In genomic region chr13:36102721-36103120, GRCh38 we compare ENCODE assay signal across 26 cellular contexts. TPM values are rescaled to one million over a fixed set of nuclear protein-coding genes. Genes with fewer than 3 reads are reported as not detected.
"Had no signal": no experiment of that assay in that cellular context is flagged by ENCODE, and none has a peak within 500 bp of the region (broad histone marks: within the 10 kb centered on the region; RNA-seq: fewer than 3 reads in every experiment).

No MANE protein-coding gene starts in this region.

- H3K9me3 ChIP-seq: left ventricle myocardium inferior, mucosa of descending colon, pancreas, right atrium auricular region, right lobe of liver, tibial nerve, upper lobe of left lung, vagina had no signal

- H3K27me3 ChIP-seq: hepatocyte, pancreas, right atrium auricular region, right lobe of liver, tibial nerve, upper lobe of left lung, vagina had no signal

- H3K27me3 Mint-ChIP-seq: naive thymus-derived CD4-positive, alpha-beta T cell; natural killer cell treated with Interleukin-12 subunit alpha and Interleukin-12 subunit beta and Interleukin-15 and Interleukin-18, amount 100 ng/mL, for 72 hours; stimulated activated memory B cell treated with anti-CD40 and anti-IgM and Interleukin-4, amounts not matched to agents 10 μg/mL and 1 μg/mL and 100 μg/mL, for 72 hours; stimulated activated naive CD8-positive, alpha-beta T cell treated with anti-CD3 and anti-CD28 coated beads, Interleukin-15, amount 100 ng/mL, for 72 hours had no signal

- H3K4me1 Mint-ChIP-seq: naive thymus-derived CD4-positive, alpha-beta T cell; stimulated activated memory B cell treated with anti-CD40 and anti-IgM and Interleukin-4, amounts not matched to agents 10 μg/mL and 1 μg/mL and 100 μg/mL, for 72 hours; stimulated activated naive CD8-positive, alpha-beta T cell treated with anti-CD3 and anti-CD28 coated beads, Interleukin-15, amount 100 ng/mL, for 72 hours had no signal

- H3K36me3 ChIP-seq: left ventricle myocardium inferior, pancreas, right atrium auricular region, right lobe of liver, tibial nerve, upper lobe of left lung, vagina had no signal

- H3K4me2 ChIP-seq: hepatocyte, smooth muscle cell had no signal

- H3K27ac Mint-ChIP-seq: naive thymus-derived CD4-positive, alpha-beta T cell; natural killer cell treated with Interleukin-12 subunit alpha and Interleukin-12 subunit beta and Interleukin-15 and Interleukin-18, amount 100 ng/mL, for 72 hours; stimulated activated memory B cell treated with anti-CD40 and anti-IgM and Interleukin-4, amounts not matched to agents 10 μg/mL and 1 μg/mL and 100 μg/mL, for 72 hours; stimulated activated naive CD8-positive, alpha-beta T cell treated with anti-CD3 and anti-CD28 coated beads, Interleukin-15, amount 100 ng/mL, for 72 hours had no signal

- H3K9me3 Mint-ChIP-seq: neural crest cell; stimulated activated memory B cell treated with anti-CD40 and anti-IgM and Interleukin-4, amounts not matched to agents 10 μg/mL and 1 μg/mL and 100 μg/mL, for 72 hours had no signal

- H3K79me2 ChIP-seq: hepatocyte had no signal

- H2AFZ ChIP-seq: hepatocyte had no signal

- H3K4me3 ChIP-seq: hepatocyte, left ventricle myocardium inferior, lung, mucosa of descending colon, pancreas, right atrium auricular region, right lobe of liver, smooth muscle cell, tibial nerve, upper lobe of left lung, vagina had no signal

- ATAC-seq: mucosa of descending colon; naive thymus-derived CD4-positive, alpha-beta T cell; natural killer cell treated with Interleukin-12 subunit alpha and Interleukin-12 subunit beta and Interleukin-15 and Interleukin-18, amount 100 ng/mL, for 72 hours; pancreas; right lobe of liver; stimulated activated memory B cell treated with anti-CD40 and anti-IgM and Interleukin-4, amounts not matched to agents 10 μg/mL and 1 μg/mL and 100 μg/mL, for 72 hours; stimulated activated naive CD8-positive, alpha-beta T cell treated with anti-CD3 and anti-CD28 coated beads, Interleukin-15, amount 100 ng/mL, for 72 hours had no signal

- H3K36me3 Mint-ChIP-seq: naive thymus-derived CD4-positive, alpha-beta T cell; natural killer cell treated with Interleukin-12 subunit alpha and Interleukin-12 subunit beta and Interleukin-15 and Interleukin-18, amount 100 ng/mL, for 72 hours; stimulated activated memory B cell treated with anti-CD40 and anti-IgM and Interleukin-4, amounts not matched to agents 10 μg/mL and 1 μg/mL and 100 μg/mL, for 72 hours had no signal

- H3K4me3 Mint-ChIP-seq: naive thymus-derived CD4-positive, alpha-beta T cell; natural killer cell treated with Interleukin-12 subunit alpha and Interleukin-12 subunit beta and Interleukin-15 and Interleukin-18, amount 100 ng/mL, for 72 hours; neural crest cell; stimulated activated memory B cell treated with anti-CD40 and anti-IgM and Interleukin-4, amounts not matched to agents 10 μg/mL and 1 μg/mL and 100 μg/mL, for 72 hours; stimulated activated naive CD8-positive, alpha-beta T cell treated with anti-CD3 and anti-CD28 coated beads, Interleukin-15, amount 100 ng/mL, for 72 hours had no signal

- H3K4me1 ChIP-seq: left ventricle myocardium inferior, pancreas, right atrium auricular region, right lobe of liver, upper lobe of left lung, vagina had no signal

- H3K27ac ChIP-seq: hepatocyte, left ventricle myocardium inferior, pancreas, right atrium auricular region, right lobe of liver, tibial nerve, upper lobe of left lung, vagina had no signal

- DNase-seq: islet precursor cell; left ventricle myocardium inferior; mesendoderm; midbrain; mucosa of descending colon; naive thymus-derived CD4-positive, alpha-beta T cell; nucleus accumbens; pancreas; right lobe of liver; stimulated activated CD4-positive, alpha-beta T cell treated with anti-CD3 and anti-CD28 coated beads, Interleukin-1b, Interleukin-23, amount 100 ng/mL, for 48 hours; stimulated activated CD4-positive, alpha-beta T cell treated with anti-CD3 and anti-CD28 coated beads, Interleukin-2, amount 100 ng/mL, for 48 hours; stimulated activated CD4-positive, alpha-beta T cell treated with anti-CD3 and anti-CD28 coated beads, Interleukin-4, amount 100 ng/mL, for 4 hours; stimulated activated CD8-positive, alpha-beta memory T cell treated with anti-CD3 and anti-CD28 coated beads, Interleukin-4, amount 100 ng/mL, for 48 hours; stimulated activated naive CD4-positive, alpha-beta T cell treated with Interleukin-2 at 50 U/mL for 16 hours; stimulated activated naive CD8-positive, alpha-beta T cell treated with anti-CD3 and anti-CD28 coated beads, Interleukin-15, amount 100 ng/mL, for 72 hours; substantia nigra; upper lobe of left lung had no signal

RNA-seq across cellular contexts. Expression of gene DCLK1, which starts 28.5 kb away (rescaled TPM):
- total RNA-seq: naive thymus-derived CD4-positive, alpha-beta T cell; natural killer cell treated with Interleukin-12 subunit alpha and Interleukin-12 subunit beta and Interleukin-15 and Interleukin-18, amount 100 ng/mL, for 72 hours had no signal
- polyA plus RNA-seq: naive thymus-derived CD4-positive, alpha-beta T cell; smooth muscle cell had no signal
